ENCODE assay signal across 22 cellular contexts in the genomic region with DNA sequence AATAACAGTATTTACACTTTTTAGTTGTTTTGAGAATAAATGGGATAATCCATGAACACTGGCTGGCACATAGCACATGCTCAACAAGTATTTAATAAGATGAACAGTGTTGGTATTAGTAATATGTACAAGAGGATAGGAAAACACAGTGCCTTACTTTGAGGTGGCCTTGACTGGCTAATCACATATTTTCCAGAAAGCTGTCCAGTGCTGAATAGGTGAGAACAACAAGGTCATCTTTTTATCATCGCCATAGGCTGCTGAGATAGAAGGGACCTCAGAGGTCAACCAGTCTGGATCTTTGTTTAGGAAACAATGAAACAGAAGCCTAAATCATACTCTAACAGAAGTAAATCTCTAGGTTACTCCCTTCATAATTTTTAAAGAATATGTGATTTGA.
DNase-seq lines count a peak whose midpoint lies in the region; ATAC-seq, FAIRE-seq and TF ChIP-seq lines count a peak whose summit lies in the region.
"Had no signal": no experiment of that assay in that cellular context is flagged by ENCODE, and none has a peak within 500 bp of the region (broad histone marks: within the 10 kb centered on the region; RNA-seq: fewer than 3 reads in every experiment).

No MANE protein-coding gene starts in this region.

- H3K79me2 ChIP-seq in HepG2 (ENCODE audit: insufficient read depth, low read length), result no peaks in the 10 kb centered on the region

- H3K4me1 Mint-ChIP-seq in WTC11, result no peaks in the 10 kb centered on the region
- H3K4me1 Mint-ChIP-seq: B cell had no signal

- no peak for TF ChIP-seq POLR2A in HepG2 (IDR thresholded peaks at IDR 0.05; ENCODE audit: insufficient read depth in 1 of 2, low read depth in 2 of 2, low read length in 2 of 2)
- TF ChIP-seq POLR2A in adrenal gland (IDR thresholded peaks at IDR 0.05), result no peak

- H3K4me3 ChIP-seq in liver (ENCODE audit: low read depth in 1 of 3, low read length in 3 of 3) (no peak overlapping the region), HepG2 (replicated peaks in 1 of 3; ENCODE audit: insufficient read depth in 1 of 3, low read depth in 2 of 3, low read length in 3 of 3) (no peak overlapping the region), adrenal gland (no peak overlapping the region)
- H3K4me3 ChIP-seq: BLaER1 treated with 17β-estradiol and CSF1 and Interleukin-3, amounts not matched to agents 10 nM and 100 nM had no signal

- H3K9ac ChIP-seq in liver (ENCODE audit: low read depth in 1 of 2, low read length in 2 of 2), result no peak overlapping the region
- H3K9ac ChIP-seq in HepG2 (ENCODE audit: insufficient read depth, low read depth, low read length), result no peak overlapping the region
- H3K9ac ChIP-seq: BLaER1 treated with 17β-estradiol and CSF1 and Interleukin-3, amounts not matched to agents 10 nM and 100 nM had no signal

- ATAC-seq in HepG2 (no peak), WTC11 (no peak), HG02623 (IDR thresholded peaks at IDR 0.05; ENCODE audit: unreplicated experiment) (no peak)
- ATAC-seq: CD8-positive, alpha-beta T cell had no signal

- TF ChIP-seq EP300 in HepG2 (IDR thresholded peaks at IDR 0.05; ENCODE audit: low read depth in 2 of 2, low read length in 2 of 2) (no peak), HepG2 (CRISPR knock-in tag; IDR thresholded peaks at IDR 0.05; ENCODE audit: borderline replicate concordance) (no peak), Ishikawa (IDR thresholded peaks at IDR 0.05; ENCODE audit: borderline replicate concordance) (no peak)

- H3K36me3 ChIP-seq in liver (ENCODE audit: control insufficient read depth in 4 of 4, insufficient read depth in 3 of 4, low read depth in 1 of 4, low read length in 3 of 4) (no peaks in the 10 kb centered on the region), HepG2 (replicated peaks in 1 of 2; ENCODE audit: control insufficient read depth in 1 of 2, insufficient read depth in 2 of 2, low read length in 2 of 2) (no peaks in the 10 kb centered on the region), adrenal gland (replicated peaks in 1 of 2) (no peaks in the 10 kb centered on the region)
- H3K36me3 ChIP-seq: BLaER1 treated with 17β-estradiol and CSF1 and Interleukin-3, amounts not matched to agents 10 nM and 100 nM had no signal

- CTCF ChIA-PET in HepG2 (lab: Yijun Ruan, JAX; ENCODE audit: low intra/inter-chr PET ratio, low total read pairs) (no interaction called here), WTC11 (lab: Charles Lee) (no interaction called here)

- H3K27me3 ChIP-seq in liver (ENCODE audit: control insufficient read depth in 4 of 4, insufficient read depth in 4 of 4, low read length in 3 of 4) (no peaks in the 10 kb centered on the region), HepG2 (ENCODE audit: control insufficient read depth in 1 of 2, insufficient read depth in 2 of 2, low read length in 2 of 2) (no peaks in the 10 kb centered on the region), adrenal gland (peaks cover 5% of the 10 kb centered on the region)
- H3K27me3 ChIP-seq: BLaER1 treated with 17β-estradiol and CSF1 and Interleukin-3, amounts not matched to agents 10 nM and 100 nM had no signal

- H3K4me1 ChIP-seq in liver (ENCODE audit: control insufficient read depth in 4 of 4, insufficient read depth in 4 of 4, low read length in 3 of 4), result no peaks in the 10 kb centered on the region
- no peaks in the 10 kb centered on the region for H3K4me1 ChIP-seq in HepG2 (ENCODE audit: insufficient read depth, low read length)
- no peaks in the 10 kb centered on the region for H3K4me1 ChIP-seq in adrenal gland (replicated peaks in 1 of 2)
- H3K4me1 ChIP-seq: BLaER1 treated with 17β-estradiol and CSF1 and Interleukin-3, amounts not matched to agents 10 nM and 100 nM; Caco-2 had no signal

- no peak overlapping the region for H2AFZ ChIP-seq in HepG2 (ENCODE audit: low read length)

- no peaks in the 10 kb centered on the region for H4K20me1 ChIP-seq in HepG2 (ENCODE audit: insufficient read depth, low read length)
- H4K20me1 ChIP-seq: BLaER1 treated with 17β-estradiol and CSF1 and Interleukin-3, amounts not matched to agents 10 nM and 100 nM had no signal

- H3K9me3 Mint-ChIP-seq in WTC11, result peaks cover 5% of the 10 kb centered on the region; the same call in 1 of the 2 replicates

- BruUV-seq in HepG2 (replicated peaks; lab: Mats Ljungman, UMichigan), result no TSS peak

- H3K9me3 ChIP-seq in liver (ENCODE audit: control insufficient read depth in 4 of 4, low read length in 3 of 4), result peaks cover 0 to 6% (median 2%) of the 10 kb centered on the region in 4 donors
- no peaks in the 10 kb centered on the region for H3K9me3 ChIP-seq in HepG2 (ENCODE audit: low read length)
- no peaks in the 10 kb centered on the region for H3K9me3 ChIP-seq in adrenal gland (replicated peaks in 1 of 3)
- H3K9me3 ChIP-seq: Caco-2 had no signal

- H3K36me3 Mint-ChIP-seq in WTC11, result no peaks in the 10 kb centered on the region
- H3K36me3 Mint-ChIP-seq: CD8-positive, alpha-beta T cell had no signal

- no peak overlapping the region for H3K4me3 Mint-ChIP-seq in WTC11
- H3K4me3 Mint-ChIP-seq: B cell; CD4-positive, alpha-beta T cell; CD8-positive, alpha-beta T cell had no signal

- DNase-seq in HepG2 (ENCODE audit: low spot score), result no peak
- peak; percentile 1 for DNase-seq in DMS53 treated with DMSO at 0.1 percent for 48 hours (lab: John Stamatoyannopoulos, UW; ENCODE audit: unreplicated experiment)
- no peak for DNase-seq in WTC11 (ENCODE audit: low spot score)
- no peak for DNase-seq in adrenal gland
- DNase-seq: AML-193; Caco-2; Calu3; CD4-positive, alpha-beta T cell; CD8-positive, alpha-beta T cell; DMS79 treated with DMSO at 0.1 percent for 48 hours; GF-D8 had no signal

- TF ChIP-seq CTCF in liver (IDR thresholded peaks at IDR 0.05; ENCODE audit: low read depth, low read length, missing input control) (no peak), HepG2 (CRISPR knock-in tag; IDR thresholded peaks at IDR 0.05) (no peak), WTC11 (IDR thresholded peaks at IDR 0.05) (no peak), adrenal gland (IDR thresholded peaks at IDR 0.05) (no peak)

- in situ Hi-C loops in HepG2 (cut with HindIII; ENCODE audit: extremely low pct_ligation_motif_present, low pct_unique_long_range_greater_than_20kb), result no loop called here

- TF ChIP-seq RAD21 in liver (IDR thresholded peaks at IDR 0.05) (no peak), HepG2 (CRISPR knock-in tag; IDR thresholded peaks at IDR 0.05) (no peak), Ishikawa (IDR thresholded peaks at IDR 0.05; ENCODE audit: low read depth) (no peak)

- POLR2A ChIA-PET in HepG2 (lab: Yijun Ruan, JAX) (no interaction called here), WTC11 (lab: Charles Lee) (no interaction called here)

- intact Hi-C loops in HepG2 (cut with micrococcal nuclease; ENCODE audit: unreplicated experiment), result no loop called here
- intact Hi-C loops in adrenal gland (cut with DNase I), result no loop called here

- no peak for FAIRE-seq in HepG2 (lab: Jason Lieb, UNC)
- FAIRE-seq: D721Med, G401.6, GM12891, GM18507 had no signal

- no peak overlapping the region for H3K27ac ChIP-seq in liver (ENCODE audit: low read depth in 1 of 2, low read length in 2 of 2)
- H3K27ac ChIP-seq in HepG2 (ENCODE audit: extremely low read length, insufficient read depth, low read length), result no peak overlapping the region
- no peak overlapping the region for H3K27ac ChIP-seq in adrenal gland
- H3K27ac ChIP-seq: 22Rv1; BLaER1 treated with 17β-estradiol and CSF1 and Interleukin-3, amounts not matched to agents 10 nM and 100 nM; C4-2B had no signal

- H3K4me2 ChIP-seq in HepG2 (ENCODE audit: low read depth, low read length), result no peak overlapping the region
- H3K4me2 ChIP-seq: BLaER1 treated with 17β-estradiol and CSF1 and Interleukin-3, amounts not matched to agents 10 nM and 100 nM had no signal

- no peaks in the 10 kb centered on the region for H3K27me3 Mint-ChIP-seq in WTC11 (ENCODE audit: low read depth)

- H3K27ac Mint-ChIP-seq in WTC11, result no peak overlapping the region
- H3K27ac Mint-ChIP-seq: B cell; CD4-positive, alpha-beta T cell; CD8-positive, alpha-beta T cell had no signal

- 88% methylated on average over 1 of the region's 1 CpG for WGBS in liver
- WGBS in HepG2 (ENCODE audit: low lambda C conversion rate), result 0% methylated on average over 1 of the region's 1 CpG
- 31 to 69% (median 52%) methylated on average over 1 of the region's 1 CpG for WGBS in adrenal gland, 4 donors

TF ChIP-seq in WTC11, 78 proteins besides CTCF, POLR2A, EP300 and RAD21:
- no peak for TF ChIP-seq FOXJ3 (CRISPR knock-in tag; IDR thresholded peaks at IDR 0.05; ENCODE audit: borderline replicate concordance)
- no peak for TF ChIP-seq GRHL2 (CRISPR knock-in tag; IDR thresholded peaks at IDR 0.05; ENCODE audit: insufficient replicate concordance, severe bottlenecking)
- TF ChIP-seq TEAD1 (CRISPR knock-in tag; IDR thresholded peaks at IDR 0.05), result no peak
- TF ChIP-seq AR (CRISPR knock-in tag; IDR thresholded peaks at IDR 0.05), result no peak
- TF ChIP-seq ZNF416 (CRISPR knock-in tag; IDR thresholded peaks at IDR 0.05), result no peak
